In genomic region chr2:121736140-121736461, GRCh38 we compare ENCODE assay signal across 8 cellular contexts. TPM values are rescaled to one million over a fixed set of nuclear protein-coding genes. Genes with fewer than 3 reads are reported as not detected.
DNase-seq lines count a peak whose midpoint lies in the region; ATAC-seq, FAIRE-seq and TF ChIP-seq lines count a peak whose summit lies in the region.

No MANE protein-coding gene starts in this region.

- no peaks in the 10 kb centered on the region for H3F3A ChIP-seq in smooth muscle cell (ENCODE audit: low read depth)

- ATAC-seq in GM21717 (IDR thresholded peaks at IDR 0.05; ENCODE audit: unreplicated experiment) (peak; percentile 0), T-helper 17 cell (no peak), gastroesophageal sphincter (no peak), GM21786 (IDR thresholded peaks at IDR 0.05; ENCODE audit: unreplicated experiment) (no peak), GM19397 (IDR thresholded peaks at IDR 0.05; ENCODE audit: unreplicated experiment) (no peak)

- TF ChIP-seq POLR2A in gastroesophageal sphincter (IDR thresholded peaks at IDR 0.05) = no peak

- peak overlapping the region; percentile 97 for H3K4me3 Mint-ChIP-seq in T-helper 17 cell

- H4K20me1 ChIP-seq in smooth muscle cell (ENCODE audit: low read depth) = peaks cover 5% of the 10 kb centered on the region

- FAIRE-seq in D721Med (lab: Jason Lieb, UNC) = no peak

- peak overlapping the region; percentile 97 for H3K27ac Mint-ChIP-seq in T-helper 17 cell

- peaks cover 10% of the 10 kb centered on the region for H3K36me3 Mint-ChIP-seq in T-helper 17 cell (ENCODE audit: low read depth)

- H3K27ac ChIP-seq in gastroesophageal sphincter (peak overlapping the region; percentile 44 to 87 (median 84)), smooth muscle cell (ENCODE audit: low read depth) (peak overlapping the region; percentile 36)

- peak overlapping the region; percentile 94 for H2AFZ ChIP-seq in smooth muscle cell (ENCODE audit: low read depth)

- H3K36me3 ChIP-seq in gastroesophageal sphincter = peaks cover 0 to 41% of the 10 kb centered on the region in 2 donors
- H3K36me3 ChIP-seq in smooth muscle cell (ENCODE audit: low read depth) = peaks cover 6% of the 10 kb centered on the region

- TF ChIP-seq CTCF in gastroesophageal sphincter (IDR thresholded peaks at IDR 0.05) (no peak), smooth muscle cell (IDR thresholded peaks at IDR 0.05; ENCODE audit: borderline replicate concordance, insufficient read depth, poor library complexity, severe bottlenecking) (no peak), D721Med (IDR thresholded peaks at IDR 0.05; ENCODE audit: insufficient read depth, missing control alignments) (no peak)

- H3K9me3 ChIP-seq in T-helper 17 cell (ENCODE audit: control insufficient read depth, low read length, poor library complexity, severe bottlenecking) (no peaks in the 10 kb centered on the region), gastroesophageal sphincter (no peaks in the 10 kb centered on the region), smooth muscle cell (replicated peaks; ENCODE audit: low read depth) (no peaks in the 10 kb centered on the region)

- DNase-seq in T-helper 17 cell (no peak), smooth muscle cell (lab: John Stamatoyannopoulos, UW; ENCODE audit: unreplicated experiment) (no peak), iPS-NIHi7 (ENCODE audit: extremely low spot score) (no peak), D721Med (ENCODE audit: insufficient read length, low spot score) (no peak)

- H3K4me3 ChIP-seq in gastroesophageal sphincter (peak overlapping the region; percentile 70 to 91), smooth muscle cell (peak overlapping the region; percentile 80)

- H3K27me3 ChIP-seq in gastroesophageal sphincter (no peaks in the 10 kb centered on the region), smooth muscle cell (ENCODE audit: low read depth) (no peaks in the 10 kb centered on the region)

- peaks cover 0 to 31% (median 4%) of the 10 kb centered on the region in 3 donors for H3K4me1 ChIP-seq in gastroesophageal sphincter
- H3K4me1 ChIP-seq in smooth muscle cell (ENCODE audit: low read depth) = peaks cover 8% of the 10 kb centered on the region

- peak overlapping the region; percentile 85 for H3K9ac ChIP-seq in smooth muscle cell (ENCODE audit: low read depth)

- H3K4me2 ChIP-seq in smooth muscle cell = peak overlapping the region; percentile 85

- H3K27me3 Mint-ChIP-seq in T-helper 17 cell = no peaks in the 10 kb centered on the region

- H3K79me2 ChIP-seq in smooth muscle cell (ENCODE audit: low read depth) = peaks cover 34% of the 10 kb centered on the region

- WGBS in gastroesophageal sphincter (ENCODE audit: low coverage in 1 of 2), 2 donors = 0 to 1% methylated on average over 2 to 8 of the region's 8 CpGs
- WGBS in smooth muscle cell (ENCODE audit: low lambda C conversion rate) = 1% methylated on average over 8 of the region's 8 CpGs

- H3K4me1 Mint-ChIP-seq in T-helper 17 cell = peaks cover 21% of the 10 kb centered on the region

- TF ChIP-seq EP300 in gastroesophageal sphincter (IDR thresholded peaks at IDR 0.05) = no peak

RNA-seq across cellular contexts. Expression of gene NIFK, which starts 0.6 kb away (rescaled TPM):
- total RNA-seq in T-helper 17 cell (10 to 100 TPM; 30.2 to 31.9 TPM), gastroesophageal sphincter (10 to 100 TPM; 16.2 to 92.7 (median 46.7) TPM), smooth muscle cell (28.0 and 92.5 TPM in 2 replicates)
- polyA plus RNA-seq in smooth muscle cell = 43.6 and 45.1 TPM in 2 replicates

RNA-seq across cellular contexts. Expression of gene TSN, which starts 19.4 kb away (rescaled TPM):
- total RNA-seq in T-helper 17 cell (10 to 100 TPM; 37.0 to 55.9 TPM), gastroesophageal sphincter (10 to 100 TPM; 29.9 to 41.7 (median 33.7) TPM), smooth muscle cell (53.1 and 61.8 TPM in 2 replicates)
- 43.8 and 47.3 TPM in 2 replicates for polyA plus RNA-seq in smooth muscle cell
